8 cellular contexts compared by ENCODE assay signal in the genomic region with DNA sequence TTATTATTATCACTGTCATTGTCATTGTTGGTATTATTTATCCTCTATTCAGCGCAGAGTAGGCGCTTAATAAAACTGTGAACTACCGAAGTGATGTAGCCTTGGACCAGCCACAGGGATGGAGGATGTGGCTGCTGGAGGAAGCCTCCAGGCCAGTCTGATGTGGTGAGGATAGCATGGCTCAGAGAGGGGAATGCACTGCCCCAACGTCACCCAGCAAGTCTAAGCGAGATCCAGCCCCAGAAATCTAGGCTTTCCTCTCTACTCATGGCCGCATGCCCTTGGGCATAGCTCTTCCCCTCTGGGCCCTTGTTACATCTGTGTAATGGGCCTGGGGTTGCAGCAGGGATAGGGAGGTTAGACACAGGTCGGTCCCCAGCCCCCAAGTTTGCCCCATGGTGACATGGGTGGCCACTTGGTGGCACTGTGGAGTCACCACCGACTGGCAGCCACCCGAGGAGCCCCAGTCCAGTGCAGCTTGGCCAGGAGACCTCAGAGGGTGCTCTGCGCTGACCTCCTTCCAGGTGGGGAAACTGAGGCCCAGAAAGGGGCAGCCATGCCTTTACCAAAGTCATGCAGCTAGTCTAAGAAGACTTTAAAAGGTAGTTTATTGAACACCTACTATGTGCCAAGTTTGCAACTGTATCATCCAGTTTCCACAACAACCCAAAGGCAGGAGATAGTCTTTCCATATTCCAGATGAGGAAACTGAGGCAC.
DNase-seq lines count a peak whose midpoint lies in the region; ATAC-seq and TF ChIP-seq lines count a peak whose summit lies in the region.

No MANE protein-coding gene starts in this region.

- H3K9me3 Mint-ChIP-seq in GM23338: no peaks in the 10 kb centered on the region; the same call in 2 of the 3 replicates

- H2AFZ ChIP-seq in GM23338: no peak overlapping the region
- no peak overlapping the region for H2AFZ ChIP-seq in SK-N-SH (ENCODE audit: low read depth)
- H2AFZ ChIP-seq in neuronal stem cell (ENCODE audit: low read length): no peak overlapping the region

- no peaks in the 10 kb centered on the region for H3K79me2 ChIP-seq in GM23338 (replicated peaks; ENCODE audit: insufficient read depth)
- no peaks in the 10 kb centered on the region for H3K79me2 ChIP-seq in SK-N-SH (ENCODE audit: insufficient read depth)

- H3F3A ChIP-seq in GM23338 (replicated peaks; ENCODE audit: low read depth): no peaks in the 10 kb centered on the region
- no peaks in the 10 kb centered on the region for H3F3A ChIP-seq in SK-N-SH (replicated peaks; ENCODE audit: insufficient read depth)

- no peak overlapping the region for H4K91ac ChIP-seq in neuronal stem cell (ENCODE audit: low read depth, low read length, poor library complexity)

- H3K27ac Mint-ChIP-seq in GM23338: no peak overlapping the region

- H3K4me1 ChIP-seq in GM23338 (ENCODE audit: insufficient read depth): no peaks in the 10 kb centered on the region; the same call in 1 of the 2 replicates
- H3K4me1 ChIP-seq in SK-N-SH (ENCODE audit: control insufficient read depth in 1 of 2, insufficient read depth in 2 of 2, low read depth in 1 of 2, low read length in 1 of 2): no peaks in the 10 kb centered on the region
- peaks cover 0 to 11% (median 2%) of the 10 kb centered on the region in 4 donors for H3K4me1 ChIP-seq in esophagus muscularis mucosa
- peaks cover 4% of the 10 kb centered on the region in 2 donors for H3K4me1 ChIP-seq in neuronal stem cell (ENCODE audit: control insufficient read depth in 2 of 2, insufficient read depth in 1 of 2, low read depth in 1 of 2, low read length in 2 of 2)

- TF ChIP-seq POLR2A in esophagus muscularis mucosa (IDR thresholded peaks at IDR 0.05; ENCODE audit: low read depth): no peak

- CTCF ChIA-PET in SK-N-SH (lab: Yijun Ruan, JAX): interaction anchor here (0.6 to 3.0 kb wide), 25 partner anchors 9 to 651 kb away, joined by 3 to 13 read pairs (median 3); no protein-coding TSS in a partner anchor

- 55% methylated on average over 6 of the region's 10 CpGs for WGBS in SK-N-SH (ENCODE audit: low lambda C conversion rate)
- WGBS in esophagus muscularis mucosa: 51% methylated on average over 8 of the region's 10 CpGs
- WGBS in neuronal stem cell (ENCODE audit: extremely low coverage in 2 of 2, insufficient read length in 2 of 2, insufficient replicate concordance in 1 of 2), 2 donors: no CpG with 5 or more reads among the region's 10 CpGs

- TF ChIP-seq CTCF in C4-2B (conservative IDR thresholded peaks at IDR 0.05) (peak; percentile 91), GM23338 (conservative IDR thresholded peaks at IDR 0.05; ENCODE audit: low read depth in 2 of 2) (peak; percentile 77 to 87), SK-N-SH (IDR thresholded peaks at IDR 0.05) (peak; percentile 79), esophagus muscularis mucosa (IDR thresholded peaks at IDR 0.05) (peak; percentile 65 to 73 (median 66))

- no peak overlapping the region for H3K23ac ChIP-seq in neuronal stem cell (ENCODE audit: low read depth, low read length, poor library complexity)

- H3K4ac ChIP-seq in neuronal stem cell (ENCODE audit: low read length): no peak overlapping the region

- H3K4me1 Mint-ChIP-seq in GM23338: peaks cover 12% of the 10 kb centered on the region

- no peak overlapping the region for H3K4me3 Mint-ChIP-seq in GM23338

- H3K9ac ChIP-seq in SK-N-SH (no peak overlapping the region), neuronal stem cell (ENCODE audit: low read depth, low read length, poor library complexity) (peak overlapping the region; percentile 33)

- ATAC-seq in GM23338 (peak; percentile 92), HG03097 (IDR thresholded peaks at IDR 0.05; ENCODE audit: low FRiP score, unreplicated experiment) (no peak)

- H3K36me3 ChIP-seq in GM23338 (ENCODE audit: insufficient read depth): no peaks in the 10 kb centered on the region
- H3K36me3 ChIP-seq in SK-N-SH (replicated peaks in 1 of 2; ENCODE audit: control insufficient read depth in 1 of 2, insufficient read depth in 2 of 2, low read length in 1 of 2): no peaks in the 10 kb centered on the region
- H3K36me3 ChIP-seq in esophagus muscularis mucosa: no peaks in the 10 kb centered on the region
- H3K36me3 ChIP-seq in neuronal stem cell (replicated peaks in 1 of 2; ENCODE audit: control insufficient read depth in 2 of 2, insufficient read depth in 2 of 2, low read length in 2 of 2): no peaks in the 10 kb centered on the region

- no peak overlapping the region for H3K4me2 ChIP-seq in GM23338
- H3K4me2 ChIP-seq in SK-N-SH: no peak overlapping the region
- no peak overlapping the region for H3K4me2 ChIP-seq in neuronal stem cell (ENCODE audit: insufficient read depth, low read length, poor library complexity, severe bottlenecking)

- peaks cover 8% of the 10 kb centered on the region for H3K27me3 Mint-ChIP-seq in GM23338 (ENCODE audit: insufficient read depth, low read depth, poor library complexity)

- H3K9me2 ChIP-seq in GM23338 (ENCODE audit: insufficient read depth) (0 out of 2 replicates have a peak, but pooled peaks cover 2% of the 10 kb centered on the region), SK-N-SH (no peaks in the 10 kb centered on the region)

- H2AK5ac ChIP-seq in neuronal stem cell (ENCODE audit: low read depth, low read length): peak overlapping the region; percentile 62

- H3K27me3 ChIP-seq in GM23338 (ENCODE audit: insufficient read depth) (no peaks in the 10 kb centered on the region), SK-N-SH (ENCODE audit: insufficient read depth) (no peaks in the 10 kb centered on the region), esophagus muscularis mucosa (peaks cover 0 to 8% (median 0%) of the 10 kb centered on the region in 4 donors), neuronal stem cell (ENCODE audit: control insufficient read depth in 3 of 3, insufficient read depth in 3 of 3, low read depth in 1 of 3, low read length in 3 of 3) (no peaks in the 10 kb centered on the region)

- H4K20me1 ChIP-seq in GM23338 (replicated peaks; ENCODE audit: insufficient read depth): no peaks in the 10 kb centered on the region
- H4K20me1 ChIP-seq in SK-N-SH (ENCODE audit: insufficient read depth): no peaks in the 10 kb centered on the region

- H3K14ac ChIP-seq in neuronal stem cell (ENCODE audit: low read length): no peak overlapping the region

- POLR2A ChIA-PET in SK-N-SH (lab: Yijun Ruan, JAX): no interaction called here

- H2BK12ac ChIP-seq in neuronal stem cell (ENCODE audit: low read length): peak overlapping the region; percentile 85

- H4K8ac ChIP-seq in neuronal stem cell (ENCODE audit: low read depth, low read length): no peak overlapping the region

- H3K9me3 ChIP-seq in SK-N-SH: no peaks in the 10 kb centered on the region
- peaks cover 0 to 8% (median 4%) of the 10 kb centered on the region in 4 donors for H3K9me3 ChIP-seq in esophagus muscularis mucosa
- peaks cover 0 to 9% of the 10 kb centered on the region in 2 donors for H3K9me3 ChIP-seq in neuronal stem cell (replicated peaks in 1 of 2; ENCODE audit: control insufficient read depth in 2 of 2, insufficient read depth in 1 of 2, low read depth in 1 of 2, low read length in 2 of 2)

- no peaks in the 10 kb centered on the region for H3K79me1 ChIP-seq in neuronal stem cell (ENCODE audit: low read depth, low read length)

- H3K4me3 ChIP-seq in GM23338 (no peak overlapping the region), SK-N-SH (ENCODE audit: low read depth in 2 of 2, low read length in 1 of 2) (no peak overlapping the region), esophagus muscularis mucosa (no peak overlapping the region), neuronal stem cell (ENCODE audit: low read length in 2 of 2) (no peak overlapping the region)

- peak; percentile 76 for TF ChIP-seq RAD21 in SK-N-SH (IDR thresholded peaks at IDR 0.05; ENCODE audit: low read length)

- H2BK5ac ChIP-seq in neuronal stem cell (ENCODE audit: low read length): no peak overlapping the region

- peak overlapping the region; percentile 68 for H3K18ac ChIP-seq in neuronal stem cell (ENCODE audit: low read length)

- H2BK15ac ChIP-seq in neuronal stem cell (ENCODE audit: low read length): no peak overlapping the region

- DNase-seq in GM23338 (ENCODE audit: low spot score): peak; percentile 72
- peak; percentile 82 for DNase-seq in SK-N-SH
- no peak for DNase-seq in esophagus muscularis mucosa (ENCODE audit: extremely low spot score)
- peak; percentile 47 for DNase-seq in neuronal stem cell (ENCODE audit: low spot score)
- DNase-seq in stimulated activated naive CD4-positive, alpha-beta T cell (lab: John Stamatoyannopoulos, UW): no peak
- no peak for DNase-seq in NCI-H345 treated with DMSO at 0.1 percent for 48 hours (lab: John Stamatoyannopoulos, UW; ENCODE audit: unreplicated experiment)

- intact Hi-C loops in esophagus muscularis mucosa (cut with DNase I): loop anchor here (2.0 kb wide), 1 partner anchor 399 kb away; no protein-coding TSS in a partner anchor

- H2BK120ac ChIP-seq in neuronal stem cell (ENCODE audit: low read depth, low read length): no peak overlapping the region

- TF ChIP-seq EP300 in SK-N-SH (IDR thresholded peaks at IDR 0.05; ENCODE audit: borderline replicate concordance in 1 of 2, low read depth in 1 of 2, low read length in 1 of 2) (no peak), esophagus muscularis mucosa (IDR thresholded peaks at IDR 0.05) (no peak)

- H3K27ac ChIP-seq in C4-2B (no peak overlapping the region), GM23338 (ENCODE audit: low read depth) (no peak overlapping the region), SK-N-SH (ENCODE audit: low read depth in 2 of 2, low read length in 1 of 2) (no peak overlapping the region), esophagus muscularis mucosa (replicated peaks in 1 of 4) (no peak overlapping the region), neuronal stem cell (replicated peaks; ENCODE audit: low read length) (no peak overlapping the region)

- no peaks in the 10 kb centered on the region for H3K36me3 Mint-ChIP-seq in GM23338 (ENCODE audit: low read depth)

TF ChIP-seq in GM23338, 12 proteins besides CTCF, POLR2A, EP300 and RAD21:
- TF ChIP-seq ZNF114 (CRISPR knock-in tag; IDR thresholded peaks at IDR 0.05) (no peak), CREB1 (CRISPR knock-in tag; IDR thresholded peaks at IDR 0.05; ENCODE audit: low read depth) (0 out of 2 replicates have a peak, but pooled peaks have one; percentile 13)

TF ChIP-seq in SK-N-SH, 30 proteins besides CTCF, POLR2A, EP300 and RAD21:
- TF ChIP-seq SIN3A (IDR thresholded peaks at IDR 0.05; ENCODE audit: borderline replicate concordance, low read depth, low read length) (no peak), SMC3 (IDR thresholded peaks at IDR 0.05; ENCODE audit: low read depth, low read length) (peak; percentile 70), JUND (IDR thresholded peaks at IDR 0.05) (no peak)

Comparison
In these comparisons a context has a peak if more than half of its experiments do, and no peak if none do; other contexts are left out.
1. DNase-seq: peak in GM23338 (single experiment), SK-N-SH (single experiment) and neuronal stem cell (single experiment); none in esophagus muscularis mucosa (single experiment), stimulated activated naive CD4-positive, alpha-beta T cell (0 of 6) and NCI-H345 treated with DMSO at 0.1 percent for 48 hours (single experiment).
2. Peak in every context shown above with its lines, with median percentiles within 50 percentile points of each other: CTCF ChIP-seq.